Comparison of ENCODE assay signal across 19 cellular contexts in genomic region chr16:56075732-56076131, GRCh38.
DNase-seq lines count a peak whose midpoint lies in the region; TF ChIP-seq lines count a peak whose summit lies in the region.
"Had no signal": no experiment of that assay in that cellular context is flagged by ENCODE, and none has a peak within 500 bp of the region (broad histone marks: within the 10 kb centered on the region; RNA-seq: fewer than 3 reads in every experiment).

No MANE protein-coding gene starts in this region.

- no peaks in the 10 kb centered on the region for H3K36me3 ChIP-seq in BE2C

- no peak overlapping the region for H3K4me3 ChIP-seq in BE2C (ENCODE audit: low read depth, low read length)
- H3K4me3 ChIP-seq: GM23248, SK-N-MC had no signal

- no peaks in the 10 kb centered on the region; the same call in 1 of the 2 replicates for H3K9me3 ChIP-seq in BE2C
- H3K9me3 ChIP-seq: Caco-2 had no signal

- H3K27me3 ChIP-seq in BE2C: no peaks in the 10 kb centered on the region

- H3K4me1 ChIP-seq in BE2C: peaks cover 12% of the 10 kb centered on the region
- H3K4me1 ChIP-seq: Caco-2 had no signal

- peak; percentile 44 for DNase-seq in BE2C
- DNase-seq in D341Med (ENCODE audit: low spot score): peak; percentile 76
- DNase-seq in NCI-H2171 treated with DMSO at 0.1 percent for 48 hours (lab: John Stamatoyannopoulos, UW): peak; percentile 93
- DNase-seq in SK-N-DZ (ENCODE audit: low spot score): peak; percentile 22
- DNase-seq in globus pallidus (ENCODE audit: low spot score): no peak
- DNase-seq in activated naive CD4-positive, alpha-beta T cell treated with Interleukin-2 at 50 U/mL for 16 hours: no peak
- DNase-seq in activated gamma-delta T cell (lab: John Stamatoyannopoulos, UW): no peak
- DNase-seq: Caco-2; CD8-positive, alpha-beta T cell; GM23248; H9; NCI-H1048; NCI-H1694; NCI-H2081; NCI-H446 treated with DMSO at 0.1 percent for 48 hours; NCI-H748 treated with DMSO at 0.1 percent for 48 hours; RPMI8226; SHP77 treated with DMSO at 0.1 percent for 48 hours had no signal

- no peak for TF ChIP-seq CTCF in BE2C (IDR thresholded peaks at IDR 0.05; ENCODE audit: low read depth, low read length)

Comparison
In these comparisons a context has a peak if more than half of its experiments do, and no peak if none do; other contexts are left out.
1. DNase-seq: peak in BE2C (single experiment), D341Med (single experiment), NCI-H2171 treated with DMSO at 0.1 percent for 48 hours (single experiment) and SK-N-DZ (single experiment); none in globus pallidus (single experiment), activated naive CD4-positive, alpha-beta T cell treated with Interleukin-2 at 50 U/mL for 16 hours (single experiment) and activated gamma-delta T cell (single experiment).